1 cellular context compared by ENCODE assay signal in genomic region chr7:75869776-75870379, GRCh38.
A peak's percentile ranks its signal among the peaks of the same experiment; 100 is the strongest.
TF ChIP-seq lines count a peak whose summit lies in the region.

No MANE protein-coding gene starts in this region.

TF ChIP-seq in HepG2, 621 proteins besides CTCF, POLR2A, EP300 and RAD21:
- peak; percentile 63; the same call in 1 of the 2 replicates for TF ChIP-seq ZNF770 (CRISPR knock-in tag; IDR thresholded peaks at IDR 0.05)
- no peak for TF ChIP-seq ZFP82 (CRISPR knock-in tag; IDR thresholded peaks at IDR 0.05; ENCODE audit: borderline replicate concordance)
- no peak for TF ChIP-seq BRD4 (CRISPR knock-in tag; IDR thresholded peaks at IDR 0.05)
